ENCODE assay signal across 20 cellular contexts in genomic region chr9:6153425-6153824, GRCh38.
DNase-seq lines count a peak whose midpoint lies in the region; ATAC-seq and TF ChIP-seq lines count a peak whose summit lies in the region.
"Had no signal": no experiment of that assay in that cellular context is flagged by ENCODE, and none has a peak within 500 bp of the region (broad histone marks: within the 10 kb centered on the region; RNA-seq: fewer than 3 reads in every experiment).

No MANE protein-coding gene starts in this region.

- intact Hi-C loops in PC-3 (cut with micrococcal nuclease): no loop called here

- CTCF ChIA-PET in PC-3 (lab: Charles Lee): no interaction called here

- 0 out of 2 replicates have a peak, but pooled peaks cover 11% of the 10 kb centered on the region for H3K9me3 ChIP-seq in PC-3 (ENCODE audit: low read length)
- H3K9me3 ChIP-seq: colonic mucosa, thoracic aorta had no signal

- POLR2A ChIA-PET in PC-3 (lab: Charles Lee; ENCODE audit: unreplicated experiment): no interaction called here

- peaks cover 29% of the 10 kb centered on the region for H3K4me1 ChIP-seq in PC-3 (ENCODE audit: insufficient read depth, low read length)
- H3K4me1 ChIP-seq: colonic mucosa, left lung had no signal

- peak; percentile 4 for DNase-seq in EL
- peak; percentile 80 for DNase-seq in PC-3
- DNase-seq in choroid plexus epithelial cell (ENCODE audit: low read depth): peak; percentile 16
- peak; percentile 57 for DNase-seq in kidney glomerular epithelial cell (lab: John Stamatoyannopoulos, UW)
- DNase-seq in mesenteric fat pad (ENCODE audit: low spot score): no peak
- no peak for DNase-seq in AML-193 (lab: John Stamatoyannopoulos, UW)
- DNase-seq: activated CD8-positive, alpha-beta memory T cell treated with anti-CD3 and anti-CD28 coated beads, Interleukin-2, amount 50 U/mL, for 48 hours; activated naive CD4-positive, alpha-beta T cell treated with anti-CD3 and anti-CD28 coated beads for 36 hours; colonic mucosa; DMS79 treated with DMSO at 0.1 percent for 48 hours; Karpas-422; left lung; NCI-H1092; NCI-H2081; NCI-H510A; retina; Right ventricle myocardium superior had no signal

- no peaks in the 10 kb centered on the region for H3K27me3 ChIP-seq in PC-3 (ENCODE audit: low read length)
- H3K27me3 ChIP-seq: colonic mucosa, left lung had no signal

- ATAC-seq in PC-3: peak; percentile 89
- ATAC-seq in HG03469 (IDR thresholded peaks at IDR 0.05; ENCODE audit: unreplicated experiment): no peak
- no peak for ATAC-seq in HG03175 (IDR thresholded peaks at IDR 0.05; ENCODE audit: unreplicated experiment)
- ATAC-seq: left lung had no signal

- H3K36me3 ChIP-seq in PC-3 (ENCODE audit: low read depth, low read length): peaks cover 10% of the 10 kb centered on the region; the same call in 1 of the 2 replicates
- H3K36me3 ChIP-seq: colonic mucosa, left lung, thoracic aorta had no signal

- H3K9me2 ChIP-seq in PC-3 (replicated peaks; ENCODE audit: low read length): no peaks in the 10 kb centered on the region

- no peaks in the 10 kb centered on the region for H4K20me1 ChIP-seq in PC-3 (ENCODE audit: low read length)

- TF ChIP-seq CTCF in PC-3 (conservative IDR thresholded peaks at IDR 0.05; ENCODE audit: low read depth, low read length) (no peak), choroid plexus epithelial cell (conservative IDR thresholded peaks at IDR 0.05; ENCODE audit: low read depth, low read length) (no peak)

- peak overlapping the region; percentile 44; the same call in 1 of the 2 replicates for H3K4me2 ChIP-seq in PC-3 (ENCODE audit: low read length)

- H3F3A ChIP-seq in PC-3 (ENCODE audit: low read length, unreplicated experiment): peaks cover 4% of the 10 kb centered on the region

- no peaks in the 10 kb centered on the region for H3K79me2 ChIP-seq in PC-3 (ENCODE audit: low read length)

- no peak overlapping the region for H2AFZ ChIP-seq in PC-3 (ENCODE audit: low read length)

- H3K4me3 ChIP-seq in PC-3 (ENCODE audit: low read length) (peak overlapping the region; percentile 2; the same call in 1 of the 2 replicates), choroid plexus epithelial cell (ENCODE audit: low read depth, low read length) (no peak overlapping the region)
- H3K4me3 ChIP-seq: colonic mucosa, left lung, thoracic aorta had no signal

- no TSS peak for BruUV-seq in PC-3 (replicated peaks; lab: Mats Ljungman, UMichigan)

- H3K27ac ChIP-seq in PC-3 (ENCODE audit: low read length): peak overlapping the region; percentile 98
- H3K27ac ChIP-seq: colonic mucosa, left lung, thoracic aorta had no signal

- H3K9ac ChIP-seq in PC-3 (ENCODE audit: low read length): peak overlapping the region; percentile 86

Comparison
In these comparisons a context has a peak if more than half of its experiments do, and no peak if none do; other contexts are left out.
1. DNase-seq: peak in EL (single experiment), PC-3 (single experiment), choroid plexus epithelial cell (single experiment) and kidney glomerular epithelial cell (single experiment); none in mesenteric fat pad (single experiment) and AML-193 (0 of 2).